ENCODE assay signal across 21 cellular contexts in the genomic region with DNA sequence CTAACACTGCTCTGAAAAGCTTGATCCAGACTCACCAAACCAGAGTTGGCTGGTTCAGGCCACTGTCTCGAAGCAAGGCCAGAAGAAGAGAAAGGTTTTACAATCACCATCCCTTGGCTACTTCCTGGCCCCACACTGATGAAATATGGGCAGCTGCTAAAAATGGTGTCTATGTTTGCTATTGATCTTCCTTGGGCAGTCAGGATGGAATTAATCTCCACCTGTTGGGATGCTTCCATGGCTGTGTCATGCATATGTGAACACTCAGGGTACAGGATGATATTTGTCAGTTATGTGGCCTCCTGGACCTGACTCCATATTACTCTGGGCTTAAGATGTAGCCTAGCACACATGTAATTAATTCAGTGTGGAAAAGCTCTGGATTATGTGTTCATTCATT.
"Had no signal": no experiment of that assay in that cellular context is flagged by ENCODE, and none has a peak within 500 bp of the region (broad histone marks: within the 10 kb centered on the region; RNA-seq: fewer than 3 reads in every experiment).

No MANE protein-coding gene starts in this region.

- H3K36me3 Mint-ChIP-seq: activated naive CD8-positive, alpha-beta T cell; naive B cell; stimulated activated memory B cell treated with anti-CD40 and anti-IgM and Interleukin-4, amounts not matched to agents 10 μg/mL and 1 μg/mL and 100 μg/mL, for 72 hours; T-cell; WTC11 had no signal

- H3K27ac Mint-ChIP-seq: activated naive CD8-positive, alpha-beta T cell; T-cell; WTC11 had no signal

- H3K27me3 ChIP-seq: breast epithelium, esophagus squamous epithelium, gastrocnemius medialis, right lobe of liver, stomach, testis, vagina had no signal

- H3K36me3 ChIP-seq: breast epithelium, esophagus squamous epithelium, gastrocnemius medialis, right lobe of liver, stomach, vagina had no signal

- H3K9me3 ChIP-seq: breast epithelium, esophagus squamous epithelium, gastrocnemius medialis, right lobe of liver, stomach, testis, vagina had no signal

- FAIRE-seq: islet of Langerhans, small intestine had no signal

- H3K27me3 Mint-ChIP-seq: activated naive CD8-positive, alpha-beta T cell; naive B cell; stimulated activated memory B cell treated with anti-CD40 and anti-IgM and Interleukin-4, amounts not matched to agents 10 μg/mL and 1 μg/mL and 100 μg/mL, for 72 hours; T-cell had no signal

- H3K9me3 Mint-ChIP-seq: naive B cell; stimulated activated memory B cell treated with anti-CD40 and anti-IgM and Interleukin-4, amounts not matched to agents 10 μg/mL and 1 μg/mL and 100 μg/mL, for 72 hours; T-cell; WTC11 had no signal

- ATAC-seq: gastrocnemius medialis, left lobe of liver, T-cell had no signal

- H3K4me1 ChIP-seq: breast epithelium, gastrocnemius medialis, right lobe of liver, testis had no signal

- H3K4me3 Mint-ChIP-seq: activated naive CD8-positive, alpha-beta T cell; stimulated activated memory B cell treated with anti-CD40 and anti-IgM and Interleukin-4, amounts not matched to agents 10 μg/mL and 1 μg/mL and 100 μg/mL, for 72 hours; T-cell; WTC11 had no signal

- DNase-seq: activated naive CD4-positive, alpha-beta T cell; activated T-cell treated with anti-CD3 and anti-CD28 coated beads, Interleukin-2, amount 50 U/mL, for 1 hour; esophagus squamous epithelium; gastrocnemius medialis; occipital lobe; posterior cingulate gyrus; right lobe of liver; small intestine; stimulated activated CD4-positive, alpha-beta T cell treated with anti-CD3 and anti-CD28 coated beads, Interleukin-15, amount 100 ng/mL, for 24 hours; stomach; T-cell; testis had no signal

- H3K27ac ChIP-seq: breast epithelium, esophagus squamous epithelium, gastrocnemius medialis, right lobe of liver, stomach, testis, vagina had no signal

- H3K4me3 ChIP-seq: breast epithelium, esophagus squamous epithelium, gastrocnemius medialis, lung, right lobe of liver, stomach, testis, vagina had no signal
